In the genomic region with DNA sequence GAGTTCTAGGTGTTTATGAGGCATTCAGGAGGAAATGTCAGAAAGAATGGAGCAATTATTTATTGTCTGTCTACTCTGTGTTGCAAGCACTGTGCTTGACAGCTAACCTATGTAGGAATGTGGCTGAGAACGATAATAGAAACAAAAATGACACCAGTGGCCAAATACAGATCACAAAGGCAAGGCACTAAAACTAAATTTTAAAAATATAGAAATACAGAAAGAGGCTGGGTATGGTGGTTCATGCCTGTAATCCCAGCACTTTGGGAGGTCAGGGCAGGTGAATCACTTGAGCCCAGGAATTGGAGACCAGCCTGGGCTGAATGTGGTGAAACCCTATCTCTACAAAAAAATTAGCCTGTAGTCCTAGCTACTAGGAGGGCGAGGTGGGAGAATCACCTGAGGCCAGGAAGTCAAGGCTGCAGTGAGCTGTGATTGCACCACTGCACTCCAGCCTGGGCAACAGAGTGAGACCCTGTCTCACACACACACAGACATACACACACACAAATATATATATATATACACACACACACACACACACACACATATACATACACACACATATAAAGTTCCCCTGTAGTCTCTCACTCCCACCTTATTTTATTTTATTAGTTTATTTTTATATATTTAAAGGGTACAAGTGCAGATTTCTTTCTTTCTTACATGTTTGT, we compare ENCODE assay signal across 1 cellular context.
TF ChIP-seq lines count a peak whose summit lies in the region.

No MANE protein-coding gene starts in this region.

TF ChIP-seq in HEK293, 187 proteins besides CTCF, POLR2A, EP300 and RAD21 (continued from another document):
- TF ChIP-seq, protein P1, sequence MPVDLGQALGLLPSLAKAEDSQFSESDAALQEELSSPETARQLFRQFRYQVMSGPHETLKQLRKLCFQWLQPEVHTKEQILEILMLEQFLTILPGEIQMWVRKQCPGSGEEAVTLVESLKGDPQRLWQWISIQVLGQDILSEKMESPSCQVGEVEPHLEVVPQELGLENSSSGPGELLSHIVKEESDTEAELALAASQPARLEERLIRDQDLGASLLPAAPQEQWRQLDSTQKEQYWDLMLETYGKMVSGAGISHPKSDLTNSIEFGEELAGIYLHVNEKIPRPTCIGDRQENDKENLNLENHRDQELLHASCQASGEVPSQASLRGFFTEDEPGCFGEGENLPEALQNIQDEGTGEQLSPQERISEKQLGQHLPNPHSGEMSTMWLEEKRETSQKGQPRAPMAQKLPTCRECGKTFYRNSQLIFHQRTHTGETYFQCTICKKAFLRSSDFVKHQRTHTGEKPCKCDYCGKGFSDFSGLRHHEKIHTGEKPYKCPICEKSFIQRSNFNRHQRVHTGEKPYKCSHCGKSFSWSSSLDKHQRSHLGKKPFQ (tag by site-specific recombination; IDR thresholded peaks at IDR 0.05): no peak
- TF ChIP-seq BCL11A (tag by site-specific recombination; IDR thresholded peaks at IDR 0.05; ENCODE audit: low read depth) (no peak), ZNF830 (tag by site-specific recombination; IDR thresholded peaks at IDR 0.05; ENCODE audit: low read depth) (no peak), PRDM6 (tag by site-specific recombination; IDR thresholded peaks at IDR 0.05) (peak; percentile 39; the same call in 1 of the 2 replicates), SALL2 (tag by site-specific recombination; IDR thresholded peaks at IDR 0.05; ENCODE audit: borderline replicate concordance) (no peak), ZNF112 (tag by site-specific recombination; IDR thresholded peaks at IDR 0.05) (no peak), ZNF121 (tag by site-specific recombination; IDR thresholded peaks at IDR 0.05) (peak; percentile 67; the same call in 1 of the 2 replicates), ZNF501 (tag by site-specific recombination; IDR thresholded peaks at IDR 0.05) (no peak), ZNF548 (tag by site-specific recombination; IDR thresholded peaks at IDR 0.05) (no peak), ZNF585B (tag by site-specific recombination; IDR thresholded peaks at IDR 0.05) (no peak), ZBTB20 (tag by site-specific recombination; IDR thresholded peaks at IDR 0.05) (no peak)
- TF ChIP-seq, protein P2, sequence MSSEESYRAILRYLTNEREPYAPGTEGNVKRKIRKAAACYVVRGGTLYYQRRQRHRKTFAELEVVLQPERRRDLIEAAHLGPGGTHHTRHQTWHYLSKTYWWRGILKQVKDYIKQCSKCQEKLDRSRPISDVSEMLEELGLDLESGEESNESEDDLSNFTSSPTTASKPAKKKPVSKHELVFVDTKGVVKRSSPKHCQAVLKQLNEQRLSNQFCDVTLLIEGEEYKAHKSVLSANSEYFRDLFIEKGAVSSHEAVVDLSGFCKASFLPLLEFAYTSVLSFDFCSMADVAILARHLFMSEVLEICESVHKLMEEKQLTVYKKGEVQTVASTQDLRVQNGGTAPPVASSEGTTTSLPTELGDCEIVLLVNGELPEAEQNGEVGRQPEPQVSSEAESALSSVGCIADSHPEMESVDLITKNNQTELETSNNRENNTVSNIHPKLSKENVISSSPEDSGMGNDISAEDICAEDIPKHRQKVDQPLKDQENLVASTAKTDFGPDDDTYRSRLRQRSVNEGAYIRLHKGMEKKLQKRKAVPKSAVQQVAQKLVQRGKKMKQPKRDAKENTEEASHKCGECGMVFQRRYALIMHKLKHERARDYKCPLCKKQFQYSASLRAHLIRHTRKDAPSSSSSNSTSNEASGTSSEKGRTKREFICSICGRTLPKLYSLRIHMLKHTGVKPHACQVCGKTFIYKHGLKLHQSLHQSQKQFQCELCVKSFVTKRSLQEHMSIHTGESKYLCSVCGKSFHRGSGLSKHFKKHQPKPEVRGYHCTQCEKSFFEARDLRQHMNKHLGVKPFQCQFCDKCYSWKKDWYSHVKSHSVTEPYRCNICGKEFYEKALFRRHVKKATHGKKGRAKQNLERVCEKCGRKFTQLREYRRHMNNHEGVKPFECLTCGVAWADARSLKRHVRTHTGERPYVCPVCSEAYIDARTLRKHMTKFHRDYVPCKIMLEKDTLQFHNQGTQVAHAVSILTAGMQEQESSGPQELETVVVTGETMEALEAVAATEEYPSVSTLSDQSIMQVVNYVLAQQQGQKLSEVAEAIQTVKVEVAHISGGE (tag by site-specific recombination; conservative IDR thresholded peaks at IDR 0.05; ENCODE audit: low read depth): no peak
